8 cellular contexts compared by ENCODE assay signal in the genomic region with DNA sequence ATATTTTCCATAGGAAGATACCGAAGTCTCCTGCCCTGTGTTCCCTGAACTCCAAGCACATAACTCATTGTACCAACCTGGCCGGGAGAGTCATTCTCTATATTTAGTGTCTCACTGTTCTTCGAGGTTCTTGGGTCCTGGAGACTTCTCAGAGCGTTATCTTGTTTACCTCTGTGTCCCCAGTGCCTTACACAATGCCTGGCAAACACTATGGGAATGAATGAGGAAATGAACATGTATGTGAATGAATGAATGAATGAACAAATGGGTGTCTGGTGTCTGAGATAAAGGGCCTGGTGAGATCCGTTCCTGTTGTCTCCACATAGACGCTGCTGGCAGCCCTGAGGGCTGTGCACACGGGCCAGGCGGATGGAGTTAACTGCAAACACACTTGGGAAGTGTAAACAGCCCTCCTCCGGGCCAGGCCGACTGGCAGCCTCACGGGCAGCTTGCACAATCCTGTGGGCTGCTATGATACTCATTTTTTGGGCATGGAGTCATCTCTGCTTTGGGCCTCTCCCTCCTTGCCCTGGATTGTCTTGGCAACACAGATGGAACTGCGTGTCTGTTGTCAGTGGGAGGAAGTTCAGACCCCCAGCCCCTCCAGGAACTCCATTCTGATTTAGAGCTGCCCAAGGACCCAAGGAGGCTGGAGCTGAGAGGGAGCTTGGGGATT.
DNase-seq lines count a peak whose midpoint lies in the region; ATAC-seq and TF ChIP-seq lines count a peak whose summit lies in the region.

No MANE protein-coding gene starts in this region.

- intact Hi-C loops in mucosa of descending colon (cut with DNase I, micrococcal nuclease), result no loop called here

- H3K4me3 ChIP-seq in mucosa of descending colon, result no peak overlapping the region
- H3K4me3 ChIP-seq in MM.1S (ENCODE audit: low read length), result no peak overlapping the region

- H3K9me3 Mint-ChIP-seq in activated naive CD4-positive, alpha-beta T cell treated with anti-CD3 and anti-CD28 coated beads, Interleukin-2, amount 10 ng/mL, durations not matched to agents 7 days and 5 days, result no peaks in the 10 kb centered on the region

- no peaks in the 10 kb centered on the region for H3F3A ChIP-seq in MM.1S (ENCODE audit: insufficient read depth, low read length)

- TF ChIP-seq CTCF in mucosa of descending colon (IDR thresholded peaks at IDR 0.05), result no peak
- TF ChIP-seq CTCF in MM.1S (IDR thresholded peaks at IDR 0.05; ENCODE audit: low read length), result no peak

- H3K27me3 Mint-ChIP-seq in activated naive CD4-positive, alpha-beta T cell treated with anti-CD3 and anti-CD28 coated beads, Interleukin-2, amount 10 ng/mL, durations not matched to agents 7 days and 5 days, result peaks cover 30% of the 10 kb centered on the region

- H3K27me3 ChIP-seq in MM.1S (replicated peaks; ENCODE audit: insufficient read depth, low read length), result no peaks in the 10 kb centered on the region

- no peak overlapping the region for H3K4me2 ChIP-seq in MM.1S (ENCODE audit: low read depth, low read length)

- H3K4me1 Mint-ChIP-seq in activated naive CD4-positive, alpha-beta T cell treated with anti-CD3 and anti-CD28 coated beads, Interleukin-2, amount 10 ng/mL, durations not matched to agents 7 days and 5 days, result no peaks in the 10 kb centered on the region

- H2AFZ ChIP-seq in MM.1S (ENCODE audit: low read length), result no peak overlapping the region

- DNase-seq in Ammon's horn (ENCODE audit: low spot score) (peak; percentile 15), NCI-H345 (lab: John Stamatoyannopoulos, UW) (peak; percentile 75), mucosa of descending colon (peak; percentile 39 to 79 (median 55)), MM.1S (no peak), retina (no peak), hippocampal formation (lab: John Stamatoyannopoulos, UW) (no peak)
- DNase-seq in activated naive CD4-positive, alpha-beta T cell treated with anti-CD3 and anti-CD28 coated beads, Interleukin-2, amount 10 ng/mL, durations not matched to agents 7 days and 5 days, result no peak

- H3K4me1 ChIP-seq in mucosa of descending colon (ENCODE audit: low read depth), result no peaks in the 10 kb centered on the region
- H3K4me1 ChIP-seq in MM.1S (ENCODE audit: low read length), result no peaks in the 10 kb centered on the region

- no peaks in the 10 kb centered on the region for H3K36me3 Mint-ChIP-seq in activated naive CD4-positive, alpha-beta T cell treated with anti-CD3 and anti-CD28 coated beads, Interleukin-2, amount 10 ng/mL, durations not matched to agents 7 days and 5 days

- no peaks in the 10 kb centered on the region for H3K79me2 ChIP-seq in MM.1S (ENCODE audit: low read length)

- H4K20me1 ChIP-seq in MM.1S (ENCODE audit: insufficient read depth, low read length), result no peaks in the 10 kb centered on the region

- peak; percentile 73 for ATAC-seq in mucosa of descending colon

- H3K9me3 ChIP-seq in mucosa of descending colon, result no peaks in the 10 kb centered on the region
- no peaks in the 10 kb centered on the region for H3K9me3 ChIP-seq in MM.1S (replicated peaks; ENCODE audit: insufficient read depth, low read length)

- no peak overlapping the region for H3K27ac Mint-ChIP-seq in activated naive CD4-positive, alpha-beta T cell treated with anti-CD3 and anti-CD28 coated beads, Interleukin-2, amount 10 ng/mL, durations not matched to agents 7 days and 5 days

- H3K36me3 ChIP-seq in mucosa of descending colon (ENCODE audit: low read depth), result no peaks in the 10 kb centered on the region
- no peaks in the 10 kb centered on the region for H3K36me3 ChIP-seq in MM.1S (replicated peaks; ENCODE audit: insufficient read depth, low read length)

- peak overlapping the region; percentile 73 for H3K27ac ChIP-seq in cingulate gyrus (ENCODE audit: low read depth, low read length)
- no peak overlapping the region for H3K27ac ChIP-seq in MM.1S (ENCODE audit: low read length)

- no peak overlapping the region for H3K9ac ChIP-seq in MM.1S (ENCODE audit: low read length)

- no peak overlapping the region for H3K4me3 Mint-ChIP-seq in activated naive CD4-positive, alpha-beta T cell treated with anti-CD3 and anti-CD28 coated beads, Interleukin-2, amount 10 ng/mL, durations not matched to agents 7 days and 5 days

- H3K9me2 ChIP-seq in MM.1S (replicated peaks; ENCODE audit: insufficient read depth, low read length), result no peaks in the 10 kb centered on the region

- CTCF ChIA-PET in activated naive CD4-positive, alpha-beta T cell treated with anti-CD3 and anti-CD28 coated beads, Interleukin-2, amount 10 ng/mL, durations not matched to agents 7 days and 5 days (lab: Charles Lee), result no interaction called here

Comparison
In these comparisons a context has a peak if more than half of its experiments do, and no peak if none do; other contexts are left out.
1. DNase-seq: peak in Ammon's horn (single experiment), NCI-H345 (single experiment) and mucosa of descending colon (3 of 3); none in activated naive CD4-positive, alpha-beta T cell treated with anti-CD3 and anti-CD28 coated beads, Interleukin-2, amount 10 ng/mL, durations not matched to agents 7 days and 5 days (single experiment), MM.1S (single experiment), retina (single experiment) and hippocampal formation (0 of 2).